2 cellular contexts compared by ENCODE assay signal in genomic region chr22:21938906-21939305, GRCh38.
TF ChIP-seq lines count a peak whose summit lies in the region.

No MANE protein-coding gene starts in this region.

TF ChIP-seq in A549, 52 proteins besides CTCF, POLR2A, EP300 and RAD21 (continued from another document):
- TF ChIP-seq MAX (IDR thresholded peaks at IDR 0.05) (no peak), EHF (CRISPR knock-in tag; IDR thresholded peaks at IDR 0.05) (no peak), HOXB13 (CRISPR knock-in tag; IDR thresholded peaks at IDR 0.05; ENCODE audit: low read depth) (no peak), HMGXB4 (CRISPR knock-in tag; IDR thresholded peaks at IDR 0.05; ENCODE audit: borderline replicate concordance) (no peak), CHD2 (IDR thresholded peaks at IDR 0.05; ENCODE audit: low read length, partially characterized antibody) (no peak), JUN (IDR thresholded peaks at IDR 0.05) (no peak), GATA3 (IDR thresholded peaks at IDR 0.05; ENCODE audit: borderline replicate concordance) (no peak), RARB (CRISPR knock-in tag; IDR thresholded peaks at IDR 0.05) (no peak), ZC3H11A (IDR thresholded peaks at IDR 0.05) (no peak), CBX8 (IDR thresholded peaks at IDR 0.05) (no peak), ZSCAN20 (CRISPR knock-in tag; IDR thresholded peaks at IDR 0.05) (no peak)

TF ChIP-seq in IMR-90, 13 proteins besides CTCF, POLR2A, EP300 and RAD21 (continued from another document):
- TF ChIP-seq MXI1 (IDR thresholded peaks at IDR 0.05; ENCODE audit: borderline replicate concordance, low read depth, low read length), result no peak
- no peak for TF ChIP-seq RFX5 (IDR thresholded peaks at IDR 0.05; ENCODE audit: low read depth, low read length)
- no peak for TF ChIP-seq BHLHE40 (IDR thresholded peaks at IDR 0.05; ENCODE audit: low read depth, low read length)
- no peak for TF ChIP-seq MAFK (IDR thresholded peaks at IDR 0.05; ENCODE audit: low read depth, low read length)
- no peak for TF ChIP-seq ELK1 (IDR thresholded peaks at IDR 0.05; ENCODE audit: borderline replicate concordance, low read depth, low read length)
- TF ChIP-seq USF2 (IDR thresholded peaks at IDR 0.05; ENCODE audit: low read depth, low read length), result no peak
- TF ChIP-seq SMC3 (IDR thresholded peaks at IDR 0.05; ENCODE audit: low read depth, low read length), result no peak
- no peak for TF ChIP-seq NFE2L2 (IDR thresholded peaks at IDR 0.05; ENCODE audit: low read depth, low read length)
- TF ChIP-seq CHD1 (IDR thresholded peaks at IDR 0.05; ENCODE audit: low read depth, low read length), result no peak
- TF ChIP-seq RCOR1 (IDR thresholded peaks at IDR 0.05; ENCODE audit: insufficient replicate concordance, low read length), result no peak
- no peak for TF ChIP-seq MAZ (IDR thresholded peaks at IDR 0.05; ENCODE audit: borderline replicate concordance, low read depth, low read length)
